In genomic region chr1:36463773-36464604, GRCh38 we compare ENCODE assay signal across 8 cellular contexts. TPM values are rescaled to one million over a fixed set of nuclear protein-coding genes. Genes with fewer than 3 reads are reported as not detected.
A peak's percentile ranks its signal among the peaks of the same experiment; 100 is the strongest.
DNase-seq lines count a peak whose midpoint lies in the region; ATAC-seq and TF ChIP-seq lines count a peak whose summit lies in the region.

Gene MRPS15, minus strand, starts transcription at chr1:36464384. Its CDS starts 109 bp downstream, at chr1:36464275.

- CTCF ChIA-PET in A673 (lab: Charles Lee), result interaction anchor here (0.6 kb wide), 1 partner anchor 14 kb away, joined by 3 read pairs; the partner anchor contains the start of gene OSCP1

- no peaks in the 10 kb centered on the region for H3K27me3 ChIP-seq in A673 (replicated peaks; ENCODE audit: insufficient read depth, low read depth, low read length, poor library complexity)
- no peaks in the 10 kb centered on the region for H3K27me3 ChIP-seq in breast epithelium

- H3K36me3 ChIP-seq in A673 (ENCODE audit: insufficient read depth, low read length, poor library complexity, severe bottlenecking) (peaks cover 14% of the 10 kb centered on the region), breast epithelium (peaks cover 10% of the 10 kb centered on the region)

- H3K4me3 ChIP-seq in A673 (ENCODE audit: low read depth, low read length, poor library complexity, severe bottlenecking), result peak within 1 kb of the TSS; percentile 76
- H3K4me3 ChIP-seq in breast epithelium, result peak within 1 kb of the TSS; percentile 88 to 95 (median 92)
- peak within 1 kb of the TSS; percentile 95 for H3K4me3 ChIP-seq in iPS-18c (ENCODE audit: insufficient read depth, low read depth, low read length)
- H3K4me3 ChIP-seq in skin epidermis, result peak within 1 kb of the TSS; percentile 66 to 97 (median 90)

- H3K9me3 ChIP-seq in A673 (ENCODE audit: low read depth, low read length, poor library complexity, severe bottlenecking) (no peaks in the 10 kb centered on the region), breast epithelium (no peaks in the 10 kb centered on the region), iPS-18c (ENCODE audit: control insufficient read depth, insufficient read depth, low read length) (no peaks in the 10 kb centered on the region)

- intact Hi-C loops in A673 (cut with micrococcal nuclease; ENCODE audit: unreplicated experiment), result no loop called here
- intact Hi-C loops in breast epithelium (cut with DNase I; ENCODE audit: low total_unique reads), result no loop called here

- POLR2A ChIA-PET in A673 (lab: Charles Lee; ENCODE audit: low non-redundant PET), result interaction anchor here (0.5 to 1.0 kb wide), 4 partner anchors 13 to 1022 kb away, joined by 3 to 4 read pairs (median 4); partner anchors contain the start of genes OSCP1 and TEKT2

- peak; percentile 97 for DNase-seq in A673 (ENCODE audit: low spot score)
- peak; percentile 95 for DNase-seq in NCI-H2196 (lab: John Stamatoyannopoulos, UW; ENCODE audit: unreplicated experiment)
- DNase-seq in breast epithelium (ENCODE audit: low spot score in 2 of 2), result peak; percentile 94 to 96

- H3K27ac ChIP-seq in A673 (ENCODE audit: low read depth, low read length, poor library complexity, severe bottlenecking) (peak within 1 kb of the TSS; percentile 85), VCaP (peak within 1 kb of the TSS; percentile 87), breast epithelium (peak within 1 kb of the TSS; percentile 94 to 97), skin epidermis (peak within 1 kb of the TSS; percentile 25 to 95 (median 89))

- H3K4me1 ChIP-seq in A673 (ENCODE audit: insufficient read depth, low read length, poor library complexity, severe bottlenecking), result peaks cover 6% of the 10 kb centered on the region
- peaks cover 0 to 14% of the 10 kb centered on the region in 2 donors for H3K4me1 ChIP-seq in breast epithelium

- TF ChIP-seq POLR2A in breast epithelium (IDR thresholded peaks at IDR 0.05), result peak; percentile 89

- ATAC-seq in GM18868 (IDR thresholded peaks at IDR 0.05; ENCODE audit: unreplicated experiment) (peak; percentile 89), HG03108 (IDR thresholded peaks at IDR 0.05; ENCODE audit: unreplicated experiment) (peak; percentile 88)

- no peak for TF ChIP-seq CTCF in A673 (conservative IDR thresholded peaks at IDR 0.05; ENCODE audit: low read depth, low read length)
- no peak for TF ChIP-seq CTCF in VCaP (conservative IDR thresholded peaks at IDR 0.05)
- TF ChIP-seq CTCF in breast epithelium (IDR thresholded peaks at IDR 0.05), result peak in 1 of 3 donors; percentile 3

- BruUV-seq in A673 (replicated peaks; lab: Mats Ljungman, UMichigan), result no TSS peak

RNA-seq across cellular contexts. Expression of gene MRPS15, which starts in this region (rescaled TPM):
- total RNA-seq in A673 (2021) (140 and 144 TPM in 2 replicates), breast epithelium (10 to 100 TPM; 72.9 to 99.1 (median 79.3) TPM)

Comparison
In these comparisons a context has a peak if more than half of its experiments do, and no peak if none do; other contexts are left out.
1. Peak in every context shown above with its lines: DNase-seq, ATAC-seq, H3K4me3 ChIP-seq and H3K27ac ChIP-seq.